14 cellular contexts compared by ENCODE assay signal in genomic region chr6:156848123-156848522, GRCh38.
DNase-seq lines count a peak whose midpoint lies in the region; ATAC-seq, FAIRE-seq and TF ChIP-seq lines count a peak whose summit lies in the region.
"Had no signal": no experiment of that assay in that cellular context is flagged by ENCODE, and none has a peak within 500 bp of the region (broad histone marks: within the 10 kb centered on the region; RNA-seq: fewer than 3 reads in every experiment).

No MANE protein-coding gene starts in this region.

- no peak for TF ChIP-seq CTCF in fibroblast of the aortic adventitia (IDR thresholded peaks at IDR 0.05; ENCODE audit: insufficient read depth, low read length)
- TF ChIP-seq CTCF in RWPE1 (conservative IDR thresholded peaks at IDR 0.05; ENCODE audit: low read depth): no peak

- CTCF ChIA-PET in RWPE1 (lab: Yijun Ruan, JAX): no interaction called here

- no peak for DNase-seq in GM12891 (ENCODE audit: insufficient read length, low spot score)
- DNase-seq in NCI-H69 (lab: John Stamatoyannopoulos, UW): peak; percentile 41
- DNase-seq in fibroblast of the aortic adventitia (ENCODE audit: low read depth): peak; percentile 25
- DNase-seq in pons (ENCODE audit: low spot score): peak; percentile 51
- DNase-seq in RWPE1 (ENCODE audit: low spot score): no peak
- DNase-seq in central memory CD4-positive, alpha-beta T cell: no peak
- DNase-seq in effector CD4-positive, alpha-beta T cell: no peak
- DNase-seq: activated CD8-positive, alpha-beta T cell treated with anti-CD3 and anti-CD28 coated beads, Interleukin-2, amount 10 ng/mL, durations not matched to agents 7 days and 5 days; activated naive CD4-positive, alpha-beta T cell treated with Interleukin-2 at 50 U/mL for 16 hours; CD8-positive, alpha-beta T cell; foreskin keratinocyte; kidney glomerular epithelial cell had no signal

- POLR2A ChIA-PET in RWPE1 (lab: Yijun Ruan, JAX; ENCODE audit: low non-redundant PET): no interaction called here

- no peak for TF ChIP-seq POLR2A in GM12891 (IDR thresholded peaks at IDR 0.05; ENCODE audit: low read depth, low read length)

- ATAC-seq in GM21737 (IDR thresholded peaks at IDR 0.05; ENCODE audit: unreplicated experiment): no peak
- ATAC-seq: activated CD8-positive, alpha-beta T cell treated with anti-CD3 and anti-CD28 coated beads, Interleukin-2, amount 10 ng/mL, durations not matched to agents 7 days and 5 days; CD8-positive, alpha-beta T cell; foreskin keratinocyte had no signal

- peak; percentile 43 for FAIRE-seq in GM12891 (lab: Jason Lieb, UNC)
- FAIRE-seq: H1 had no signal

- no peak overlapping the region for H3K27ac ChIP-seq in RWPE1
- H3K27ac ChIP-seq: foreskin keratinocyte had no signal

- no peak overlapping the region for H3K4me3 ChIP-seq in fibroblast of the aortic adventitia (ENCODE audit: low read depth, low read length)

TF ChIP-seq in GM12891, 5 proteins besides CTCF, POLR2A, EP300 and RAD21:
- TF ChIP-seq POLR2AphosphoS5 (IDR thresholded peaks at IDR 0.05; ENCODE audit: low read depth, low read length): no peak
- no peak for TF ChIP-seq POU2F2 (IDR thresholded peaks at IDR 0.05; ENCODE audit: low read depth, low read length)
- no peak for TF ChIP-seq SPI1 (IDR thresholded peaks at IDR 0.05; ENCODE audit: low read depth, low read length)
- TF ChIP-seq TAF1 (IDR thresholded peaks at IDR 0.05; ENCODE audit: low read depth, low read length): no peak
- TF ChIP-seq PAX5 (IDR thresholded peaks at IDR 0.05; ENCODE audit: insufficient read depth, low read length, severe bottlenecking): no peak

Comparison
In these comparisons a context has a peak if more than half of its experiments do, and no peak if none do; other contexts are left out.
1. DNase-seq: peak in NCI-H69 (single experiment), fibroblast of the aortic adventitia (single experiment) and pons (single experiment); none in GM12891 (single experiment), RWPE1 (single experiment), central memory CD4-positive, alpha-beta T cell (single experiment) and effector CD4-positive, alpha-beta T cell (single experiment).